In the genomic region with DNA sequence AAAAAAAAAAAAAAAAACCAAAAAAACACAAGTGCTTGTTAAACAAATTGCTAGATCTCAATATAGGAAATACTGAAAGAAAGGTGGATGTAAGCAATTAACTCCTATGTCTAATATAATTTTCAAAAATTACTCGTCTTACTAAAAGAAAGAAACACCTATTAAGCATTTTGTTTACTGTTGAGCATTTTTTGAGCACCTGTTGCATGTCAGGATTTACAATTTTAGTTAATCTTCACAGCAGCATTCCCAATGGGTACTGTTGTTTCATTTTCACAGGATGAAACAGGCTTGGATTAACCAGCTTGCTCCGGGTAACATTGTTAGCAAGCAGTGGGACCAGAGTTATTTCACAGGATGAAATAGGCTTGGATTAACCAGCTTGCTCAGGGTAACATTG, we compare ENCODE assay signal across 1 cellular context.
TF ChIP-seq lines count a peak whose summit lies in the region.

No MANE protein-coding gene starts in this region.

TF ChIP-seq in HepG2, 621 proteins besides CTCF, POLR2A, EP300 and RAD21 (continued from another document):
- TF ChIP-seq, protein P1, sequence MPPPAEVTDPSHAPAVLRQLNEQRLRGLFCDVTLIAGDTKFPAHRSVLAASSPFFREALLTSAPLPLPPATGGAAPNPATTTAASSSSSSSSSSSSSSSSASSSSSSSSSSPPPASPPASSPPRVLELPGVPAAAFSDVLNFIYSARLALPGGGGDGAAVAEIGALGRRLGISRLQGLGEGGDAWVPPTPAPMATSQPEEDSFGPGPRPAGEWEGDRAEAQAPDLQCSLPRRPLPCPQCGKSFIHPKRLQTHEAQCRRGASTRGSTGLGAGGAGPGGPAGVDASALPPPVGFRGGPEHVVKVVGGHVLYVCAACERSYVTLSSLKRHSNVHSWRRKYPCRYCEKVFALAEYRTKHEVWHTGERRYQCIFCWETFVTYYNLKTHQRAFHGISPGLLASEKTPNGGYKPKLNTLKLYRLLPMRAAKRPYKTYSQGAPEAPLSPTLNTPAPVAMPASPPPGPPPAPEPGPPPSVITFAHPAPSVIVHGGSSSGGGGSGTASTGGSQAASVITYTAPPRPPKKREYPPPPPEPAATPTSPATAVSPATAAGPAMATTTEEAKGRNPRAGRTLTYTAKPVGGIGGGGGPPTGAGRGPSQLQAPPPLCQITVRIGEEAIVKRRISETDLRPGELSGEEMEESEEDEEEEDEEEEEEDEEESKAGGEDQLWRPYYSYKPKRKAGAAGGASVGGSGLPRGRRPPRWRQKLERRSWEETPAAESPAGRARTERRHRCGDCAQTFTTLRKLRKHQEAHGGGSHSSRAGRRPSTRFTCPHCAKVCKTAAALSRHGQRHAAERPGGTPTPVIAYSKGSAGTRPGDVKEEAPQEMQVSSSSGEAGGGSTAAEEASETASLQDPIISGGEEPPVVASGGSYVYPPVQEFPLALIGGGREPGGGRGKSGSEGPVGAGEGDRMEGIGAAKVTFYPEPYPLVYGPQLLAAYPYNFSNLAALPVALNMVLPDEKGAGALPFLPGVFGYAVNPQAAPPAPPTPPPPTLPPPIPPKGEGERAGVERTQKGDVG (CRISPR knock-in tag; IDR thresholded peaks at IDR 0.05; ENCODE audit: borderline replicate concordance) = no peak
- TF ChIP-seq GFI1 (CRISPR knock-in tag; IDR thresholded peaks at IDR 0.05; ENCODE audit: borderline replicate concordance) = no peak
- no peak for TF ChIP-seq SATB2 (CRISPR knock-in tag; IDR thresholded peaks at IDR 0.05)
- TF ChIP-seq ZEB1 (IDR thresholded peaks at IDR 0.05; ENCODE audit: insufficient replicate concordance, low read depth) = no peak
- TF ChIP-seq, protein P2, sequence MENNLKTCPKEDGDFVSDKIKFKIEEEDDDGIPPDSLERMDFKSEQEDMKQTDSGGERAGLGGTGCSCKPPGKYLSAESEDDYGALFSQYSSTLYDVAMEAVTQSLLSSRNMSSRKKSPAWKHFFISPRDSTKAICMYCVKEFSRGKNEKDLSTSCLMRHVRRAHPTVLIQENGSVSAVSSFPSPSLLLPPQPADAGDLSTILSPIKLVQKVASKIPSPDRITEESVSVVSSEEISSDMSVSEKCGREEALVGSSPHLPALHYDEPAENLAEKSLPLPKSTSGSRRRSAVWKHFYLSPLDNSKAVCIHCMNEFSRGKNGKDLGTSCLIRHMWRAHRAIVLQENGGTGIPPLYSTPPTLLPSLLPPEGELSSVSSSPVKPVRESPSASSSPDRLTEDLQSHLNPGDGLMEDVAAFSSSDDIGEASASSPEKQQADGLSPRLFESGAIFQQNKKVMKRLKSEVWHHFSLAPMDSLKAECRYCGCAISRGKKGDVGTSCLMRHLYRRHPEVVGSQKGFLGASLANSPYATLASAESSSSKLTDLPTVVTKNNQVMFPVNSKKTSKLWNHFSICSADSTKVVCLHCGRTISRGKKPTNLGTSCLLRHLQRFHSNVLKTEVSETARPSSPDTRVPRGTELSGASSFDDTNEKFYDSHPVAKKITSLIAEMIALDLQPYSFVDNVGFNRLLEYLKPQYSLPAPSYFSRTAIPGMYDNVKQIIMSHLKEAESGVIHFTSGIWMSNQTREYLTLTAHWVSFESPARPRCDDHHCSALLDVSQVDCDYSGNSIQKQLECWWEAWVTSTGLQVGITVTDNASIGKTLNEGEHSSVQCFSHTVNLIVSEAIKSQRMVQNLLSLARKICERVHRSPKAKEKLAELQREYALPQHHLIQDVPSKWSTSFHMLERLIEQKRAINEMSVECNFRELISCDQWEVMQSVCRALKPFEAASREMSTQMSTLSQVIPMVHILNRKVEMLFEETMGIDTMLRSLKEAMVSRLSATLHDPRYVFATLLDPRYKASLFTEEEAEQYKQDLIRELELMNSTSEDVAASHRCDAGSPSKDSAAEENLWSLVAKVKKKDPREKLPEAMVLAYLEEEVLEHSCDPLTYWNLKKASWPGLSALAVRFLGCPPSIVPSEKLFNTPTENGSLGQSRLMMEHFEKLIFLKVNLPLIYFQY (CRISPR knock-in tag; IDR thresholded peaks at IDR 0.05; ENCODE audit: borderline replicate concordance) = no peak
- no peak for TF ChIP-seq TEAD2 (CRISPR knock-in tag; IDR thresholded peaks at IDR 0.05)
